ENCODE assay signal across 8 cellular contexts in the genomic region with DNA sequence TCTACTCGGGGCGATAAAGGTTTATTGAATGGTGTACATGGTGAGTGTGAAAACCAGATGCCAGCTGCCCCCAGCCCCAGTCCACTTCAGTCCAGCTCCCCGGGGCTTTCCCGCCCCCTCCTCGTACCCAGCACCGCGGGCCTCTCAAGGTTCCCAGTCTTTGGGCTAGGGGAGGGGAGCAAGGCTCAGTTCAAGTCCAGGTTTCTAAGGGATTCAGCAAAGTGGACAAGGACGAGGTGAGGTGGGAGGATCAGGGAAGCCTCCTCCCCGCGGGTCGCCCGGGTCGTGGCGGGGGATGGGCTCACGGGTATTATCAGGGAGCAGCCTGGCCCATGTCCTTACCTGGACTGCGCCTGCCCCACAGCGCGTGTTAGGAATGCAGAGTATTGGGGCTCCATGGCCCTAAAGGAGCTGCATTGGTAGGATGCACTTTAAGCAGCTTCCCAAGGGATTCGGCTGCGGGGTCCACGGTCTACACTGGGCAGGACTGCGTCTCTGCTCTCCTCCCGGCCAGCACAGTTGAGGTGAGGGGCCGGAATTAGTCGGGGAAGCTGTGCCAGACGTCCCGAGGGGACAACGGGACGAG. TPM values are rescaled to one million over a fixed set of nuclear protein-coding genes. Genes with fewer than 3 reads are reported as not detected.
DNase-seq lines count a peak whose midpoint lies in the region; ATAC-seq, FAIRE-seq and TF ChIP-seq lines count a peak whose summit lies in the region.

No MANE protein-coding gene starts in this region.

- H3K9me3 Mint-ChIP-seq in naive B cell, result no peaks in the 10 kb centered on the region

- in situ Hi-C loops in KBM-7 (cut with MboI; ENCODE audit: low pct_unique_long_range_greater_than_20kb, low sequenced_read_pairs), result loop anchor here (25.0 kb wide), 1 partner anchor 185 kb away; no protein-coding TSS in a partner anchor

- no peaks in the 10 kb centered on the region for H3K27me3 Mint-ChIP-seq in naive B cell

- peak overlapping the region; percentile 72 for H2AFZ ChIP-seq in KMS-11 (ENCODE audit: low read depth)

- no peak for ATAC-seq in naive B cell (ENCODE audit: low read depth in 2 of 2)
- no peak for ATAC-seq in GM18498 (IDR thresholded peaks at IDR 0.05; ENCODE audit: unreplicated experiment)

- H3K36me3 Mint-ChIP-seq in naive B cell, result no peaks in the 10 kb centered on the region

- DNase-seq in GM12865 (ENCODE audit: low read depth) (no peak), choroid plexus epithelial cell (ENCODE audit: low read depth) (no peak), naive B cell (no peak), RCC 7860 (ENCODE audit: low spot score) (no peak), glomerular visceral epithelial cell (ENCODE audit: extremely low spot score) (no peak), KBM-7 (no peak)

- H3K36me3 ChIP-seq in KMS-11 (ENCODE audit: insufficient read depth), result no peaks in the 10 kb centered on the region

- H3K27ac ChIP-seq in KMS-11, result peak overlapping the region; percentile 34

- H3K4me2 ChIP-seq in KMS-11, result peak overlapping the region; percentile 100

- H3K4me1 ChIP-seq in KMS-11 (ENCODE audit: low read depth, poor library complexity, severe bottlenecking), result peaks cover 20% of the 10 kb centered on the region

- no peaks in the 10 kb centered on the region for H4K20me1 ChIP-seq in KMS-11 (ENCODE audit: insufficient read depth)

- H3K9ac ChIP-seq in KMS-11, result peak overlapping the region; percentile 61; the same call in 1 of the 2 replicates

- peak overlapping the region in 4 of 6 donors; percentile 54 to 91 (median 74) for H3K27ac Mint-ChIP-seq in naive B cell

- no peak for TF ChIP-seq CTCF in GM12865 (IDR thresholded peaks at IDR 0.05; ENCODE audit: insufficient read depth, low read depth, low read length, missing control alignments)
- no peak for TF ChIP-seq CTCF in KMS-11 (conservative IDR thresholded peaks at IDR 0.05; ENCODE audit: low read depth, low read length)
- TF ChIP-seq CTCF in choroid plexus epithelial cell (conservative IDR thresholded peaks at IDR 0.05; ENCODE audit: low read depth, low read length), result no peak

- FAIRE-seq in RCC 7860 (lab: Jason Lieb, UNC), result no peak

- H3K4me3 ChIP-seq in GM12865 (ENCODE audit: low read depth, low read length) (peak overlapping the region; percentile 66), KMS-11 (IDR thresholded peaks at IDR 0.05; ENCODE audit: insufficient read depth, low read depth, low read length) (no peak overlapping the region), choroid plexus epithelial cell (ENCODE audit: low read depth, low read length) (peak overlapping the region; percentile 59)

- peaks cover 18 to 27% (median 19%) of the 10 kb centered on the region in 3 donors for H3K4me1 Mint-ChIP-seq in naive B cell

- H3K79me2 ChIP-seq in KMS-11 (ENCODE audit: insufficient read depth, low read depth), result peaks cover 10% of the 10 kb centered on the region; the same call in 1 of the 2 replicates

- H3K27me3 ChIP-seq in KMS-11 (ENCODE audit: insufficient read depth, low read depth), result no peaks in the 10 kb centered on the region

- peak overlapping the region; percentile 86 to 97 (median 93) for H3K4me3 Mint-ChIP-seq in naive B cell

RNA-seq across cellular contexts. Expression of a gene that starts 0.5 kb away (rescaled TPM):
- 1 to 10 TPM; 2.4 to 8.8 (median 3.3) TPM for polyA plus RNA-seq in naive B cell (ENCODE audit: low read depth in 6 of 6)
